ENCODE assay signal across 40 cellular contexts in genomic region chr19:16882146-16882545, GRCh38. TPM values are rescaled to one million over a fixed set of nuclear protein-coding genes. Genes with fewer than 3 reads are reported as not detected.
"Had no signal": no experiment of that assay in that cellular context is flagged by ENCODE, and none has a peak within 500 bp of the region (broad histone marks: within the 10 kb centered on the region; RNA-seq: fewer than 3 reads in every experiment).

No MANE protein-coding gene starts in this region.

- H3K4me1 ChIP-seq: adrenal gland, prostate gland had no signal

- H3K36me3 ChIP-seq: ovary had no signal

- H3K27me3 Mint-ChIP-seq: activated CD4-positive, alpha-beta memory T cell treated with anti-CD3 and anti-CD28 coated beads for 36 hours; activated CD4-positive, alpha-beta T cell treated with anti-CD3 and anti-CD28 coated beads, Interleukin-2, amount 10 ng/mL, durations not matched to agents 24 days and 14 days; activated naive CD8-positive, alpha-beta T cell treated with anti-CD3 and anti-CD28 coated beads for 36 hours; brain; naive B cell; stimulated activated naive B cell treated with anti-CD40 and anti-IgM and Interleukin-4, amounts not matched to agents 10 μg/mL and 1 μg/mL and 100 μg/mL, for 72 hours had no signal

- H3K4me1 Mint-ChIP-seq: activated naive CD8-positive, alpha-beta T cell treated with anti-CD3 and anti-CD28 coated beads for 36 hours; brain; mesothelial cell of epicardium had no signal

- ATAC-seq: esophagus mucosa; heart left ventricle; left colon; stimulated activated naive B cell treated with anti-CD40 and anti-IgM and Interleukin-4, amounts not matched to agents 10 μg/mL and 1 μg/mL and 100 μg/mL, for 72 hours had no signal

- H3K9me3 ChIP-seq: prostate gland had no signal

- DNase-seq: activated CD4-positive, alpha-beta memory T cell treated with anti-CD3 and anti-CD28 coated beads for 36 hours; activated CD4-positive, alpha-beta T cell treated with anti-CD3 and anti-CD28 coated beads, Interleukin-2, amount 10 ng/mL, durations not matched to agents 24 days and 14 days; activated CD4-positive, CD25-positive, alpha-beta regulatory T cell treated with anti-CD3 and anti-CD28 coated beads, Interleukin-2, amount 50 U/mL, for 72 hours; activated CD8-positive, alpha-beta memory T cell treated with anti-CD3 and anti-CD28 coated beads, Interleukin-2, amount 50 U/mL, for 4 hours; activated effector memory CD4-positive, alpha-beta T cell treated with anti-CD3 and anti-CD28 coated beads, Interleukin-2, amount 50 U/mL, for 16 hours; activated naive CD4-positive, alpha-beta T cell treated with anti-CD3 and anti-CD28 coated beads for 36 hours; activated naive CD8-positive, alpha-beta T cell treated with anti-CD3 and anti-CD28 coated beads for 36 hours; activated T-cell treated with anti-CD3 and anti-CD28 coated beads, Interleukin-2, amount 50 U/mL, for 1 hour; adrenal gland; aorta; dorsolateral prefrontal cortex; effector memory CD4-positive, alpha-beta T cell; foreskin fibroblast; heart left ventricle; hypothalamus; immature natural killer cell; kidney; left colon; naive B cell; nephron progenitor cell; ovary; retina; stimulated activated CD4-positive, alpha-beta T cell treated with anti-CD3 and anti-CD28 coated beads, Interleukin-1b, Interleukin-23, amount 100 ng/mL, for 48 hours; stimulated activated CD4-positive, alpha-beta T cell treated with anti-CD3 and anti-CD28 coated beads, Interleukin-4, amount 100 ng/mL, for 4 hours; stimulated activated CD8-positive, alpha-beta memory T cell treated with anti-CD3 and anti-CD28 coated beads, Interleukin-4, amount 100 ng/mL, for 48 hours; stimulated activated naive B cell treated with anti-CD40 and anti-IgM and Interleukin-4, amounts not matched to agents 10 μg/mL and 1 μg/mL and 100 μg/mL, for 72 hours; T-helper 9 cell had no signal

- FAIRE-seq: kidney, TTC549 had no signal

- H3K27ac ChIP-seq: adrenal gland, coronary artery, dorsolateral prefrontal cortex, heart left ventricle, neutrophil, ovary, prostate gland, suprapubic skin, tibial nerve had no signal

- H3K27me3 ChIP-seq: adrenal gland, dorsolateral prefrontal cortex, heart left ventricle, ovary, suprapubic skin had no signal

- H3K4me2 ChIP-seq: smooth muscle cell had no signal

- H3K4me3 ChIP-seq: adrenal gland, coronary artery, dorsolateral prefrontal cortex, heart left ventricle, ovary, prostate gland, smooth muscle cell, suprapubic skin, tibial nerve had no signal

- H3K4me3 Mint-ChIP-seq: activated CD4-positive, alpha-beta memory T cell treated with anti-CD3 and anti-CD28 coated beads for 36 hours; activated CD4-positive, alpha-beta T cell treated with anti-CD3 and anti-CD28 coated beads, Interleukin-2, amount 10 ng/mL, durations not matched to agents 24 days and 14 days; activated naive CD4-positive, alpha-beta T cell treated with anti-CD3 and anti-CD28 coated beads for 36 hours; activated T-helper 1 cell treated with anti-CD3 and anti-CD28 coated beads, Interleukin-12 subunit alpha, Interleukin-12 subunit beta, Interleukin-2, Interleukin-4 antibody, amounts not matched to agents 30 ng/mL and 10 ng/mL and 1 ng/mL, durations not matched to agents 14 hours and 24 hours and 36 hours; brain; immature natural killer cell; mesothelial cell of epicardium; naive B cell; nephron progenitor cell; stimulated activated naive B cell treated with anti-CD40 and anti-IgM and Interleukin-4, amounts not matched to agents 10 μg/mL and 1 μg/mL and 100 μg/mL, for 72 hours; T-helper 1 cell treated with Interleukin-12 subunit alpha and Interleukin-12 subunit beta and Interleukin-4 antibody, amounts not matched to agents 30 μg/mL and 1 μg/mL, for 36 hours had no signal

- H3K27ac Mint-ChIP-seq: activated CD4-positive, alpha-beta memory T cell treated with anti-CD3 and anti-CD28 coated beads for 36 hours; activated CD4-positive, alpha-beta T cell treated with anti-CD3 and anti-CD28 coated beads, Interleukin-2, amount 10 ng/mL, durations not matched to agents 24 days and 14 days; activated naive CD4-positive, alpha-beta T cell treated with anti-CD3 and anti-CD28 coated beads for 36 hours; activated naive CD8-positive, alpha-beta T cell treated with anti-CD3 and anti-CD28 coated beads for 36 hours; activated T-helper 1 cell treated with anti-CD3 and anti-CD28 coated beads, Interleukin-12 subunit alpha, Interleukin-12 subunit beta, Interleukin-2, Interleukin-4 antibody, amounts not matched to agents 30 ng/mL and 10 ng/mL and 1 ng/mL, durations not matched to agents 14 hours and 24 hours and 36 hours; brain; immature natural killer cell; mesothelial cell of epicardium; nephron progenitor cell; stimulated activated naive B cell treated with anti-CD40 and anti-IgM and Interleukin-4, amounts not matched to agents 10 μg/mL and 1 μg/mL and 100 μg/mL, for 72 hours; T-helper 1 cell treated with Interleukin-12 subunit alpha and Interleukin-12 subunit beta and Interleukin-4 antibody, amounts not matched to agents 30 μg/mL and 1 μg/mL, for 36 hours had no signal

RNA-seq across cellular contexts. Expression of gene F2RL3, which starts 6.7 kb away (rescaled TPM):
- total RNA-seq: activated CD4-positive, alpha-beta memory T cell treated with anti-CD3 and anti-CD28 coated beads for 36 hours; activated CD4-positive, alpha-beta T cell treated with anti-CD3 and anti-CD28 coated beads, Interleukin-2, amount 10 ng/mL, durations not matched to agents 24 days and 14 days; activated CD8-positive, alpha-beta memory T cell treated with anti-CD3 and anti-CD28 coated beads for 36 hours; activated naive CD4-positive, alpha-beta T cell treated with anti-CD3 and anti-CD28 coated beads for 36 hours; activated naive CD8-positive, alpha-beta T cell treated with anti-CD3 and anti-CD28 coated beads for 36 hours; activated T-helper 1 cell treated with anti-CD3 and anti-CD28 coated beads, Interleukin-12 subunit alpha, Interleukin-12 subunit beta, Interleukin-2, Interleukin-4 antibody, amounts not matched to agents 30 ng/mL and 10 ng/mL and 1 ng/mL, durations not matched to agents 14 hours and 24 hours and 36 hours; mesothelial cell of epicardium had no signal
